11 cellular contexts compared by ENCODE assay signal in genomic region chr10:123997486-123998196, GRCh38.
DNase-seq lines count a peak whose midpoint lies in the region; ATAC-seq, FAIRE-seq and TF ChIP-seq lines count a peak whose summit lies in the region.
"Had no signal": no experiment of that assay in that cellular context is flagged by ENCODE, and none has a peak within 500 bp of the region (broad histone marks: within the 10 kb centered on the region; RNA-seq: fewer than 3 reads in every experiment).

No MANE protein-coding gene starts in this region.

- in situ Hi-C loops in SK-MEL-5 (cut with HindIII; ENCODE audit: low pct_unique_long_range_greater_than_20kb, low sequenced_read_pairs), result loop anchor here (25.0 kb wide), 1 partner anchor 390 kb away; no protein-coding TSS in a partner anchor

- DNase-seq in GM19239 (ENCODE audit: insufficient read length, low spot score) (no peak), SK-MEL-5 (ENCODE audit: low read depth, low spot score) (peak; percentile 21), heart left ventricle (peak in 1 of 5 donors; percentile 50), spleen (peak; percentile 85), GM10266 (ENCODE audit: extremely low spot score) (no peak), NCI-H1417 treated with DMSO at 0.1 percent for 48 hours (lab: John Stamatoyannopoulos, UW) (no peak)
- no peak for DNase-seq in activated CD8-positive, alpha-beta memory T cell treated with anti-CD3 and anti-CD28 coated beads for 24 hours
- DNase-seq: small intestine had no signal

- H3K27ac ChIP-seq in heart left ventricle (peak overlapping the region in 1 of 12 donors; percentile 88), spleen (peak overlapping the region in 7 of 8 donors; percentile 77 to 94 (median 84))
- H3K27ac ChIP-seq: cardiac muscle cell, SK-N-MC had no signal

- intact Hi-C loops in heart left ventricle (cut with DNase I), result loop anchor here in 6 of 10 donors (2.0 to 10.0 kb wide), 3 partner anchors 71 to 267 kb away; no protein-coding TSS in a partner anchor
- intact Hi-C loops in spleen (cut with DNase I; ENCODE audit: low total_unique reads), result no loop called here

- H3K4me3 ChIP-seq in heart left ventricle (no peak overlapping the region), spleen (peak overlapping the region in 1 of 8 donors; percentile 59)
- H3K4me3 ChIP-seq: cardiac muscle cell, SK-N-MC had no signal

- H3K9me3 ChIP-seq in heart left ventricle (no peaks in the 10 kb centered on the region), spleen (no peaks in the 10 kb centered on the region)

- WGBS in heart left ventricle, 4 donors, result 66 to 74% (median 70%) methylated on average over 7 of the region's 7 CpGs
- WGBS in spleen, 5 donors, result 14 to 36% (median 24%) methylated on average over 7 of the region's 7 CpGs

- no peak for TF ChIP-seq CTCF in heart left ventricle (IDR thresholded peaks at IDR 0.05)
- TF ChIP-seq CTCF in spleen (IDR thresholded peaks at IDR 0.05 in 8 of 11, conservative IDR thresholded peaks at IDR 0.05 in 3 of 11), result peak in 1 of 11 experiments; percentile 10
- TF ChIP-seq CTCF in GM10266 (IDR thresholded peaks at IDR 0.05; ENCODE audit: control insufficient read depth, insufficient read depth, low read depth, missing control alignments), result no peak

- TF ChIP-seq POLR2A in heart left ventricle (IDR thresholded peaks at IDR 0.05), result no peak
- no peak for TF ChIP-seq POLR2A in spleen (IDR thresholded peaks at IDR 0.05)

- H3K4me1 ChIP-seq in heart left ventricle (peaks cover 0 to 55% (median 14%) of the 10 kb centered on the region in 12 donors), spleen (peaks cover 15 to 80% (median 42%) of the 10 kb centered on the region in 6 donors)

- FAIRE-seq in GM19239 (lab: Jason Lieb, UNC), result peak; percentile 8
- FAIRE-seq: small intestine had no signal

- H3K36me3 ChIP-seq in heart left ventricle, result no peaks in the 10 kb centered on the region
- peaks cover 0 to 10% (median 0%) of the 10 kb centered on the region in 6 donors for H3K36me3 ChIP-seq in spleen
- H3K36me3 ChIP-seq: cardiac muscle cell had no signal

- peaks cover 0 to 29% (median 16%) of the 10 kb centered on the region in 9 donors for H3K27me3 ChIP-seq in heart left ventricle
- peaks cover 0 to 35% (median 13%) of the 10 kb centered on the region in 7 donors for H3K27me3 ChIP-seq in spleen (replicated peaks in 1 of 7)

- ATAC-seq in heart left ventricle (peak in 3 of 4 donors; percentile 25 to 64 (median 29)), HG03442 (IDR thresholded peaks at IDR 0.05; ENCODE audit: unreplicated experiment) (no peak)

Comparison
In these comparisons a context has a peak if more than half of its experiments do, and no peak if none do; other contexts are left out.
1. DNase-seq: peak in SK-MEL-5 (single experiment) and spleen (single experiment); none in GM19239 (single experiment), activated CD8-positive, alpha-beta memory T cell treated with anti-CD3 and anti-CD28 coated beads for 24 hours (single experiment), GM10266 (single experiment) and NCI-H1417 treated with DMSO at 0.1 percent for 48 hours (single experiment).